ENCODE assay signal across 18 cellular contexts in genomic region chr6:163757506-163757905, GRCh38.
DNase-seq lines count a peak whose midpoint lies in the region; ATAC-seq and TF ChIP-seq lines count a peak whose summit lies in the region.
"Had no signal": no experiment of that assay in that cellular context is flagged by ENCODE, and none has a peak within 500 bp of the region (broad histone marks: within the 10 kb centered on the region; RNA-seq: fewer than 3 reads in every experiment).

No MANE protein-coding gene starts in this region.

- CTCF ChIA-PET in WTC11 (lab: Charles Lee): no interaction called here

- H3K9me3 Mint-ChIP-seq in GM23338: peaks cover 12% of the 10 kb centered on the region; the same call in 2 of the 3 replicates
- peaks cover 30% of the 10 kb centered on the region for H3K9me3 Mint-ChIP-seq in WTC11

- H3K9me3 ChIP-seq in BLaER1: peaks cover 20% of the 10 kb centered on the region
- H3K9me3 ChIP-seq in hepatocyte (ENCODE audit: low read depth): no peaks in the 10 kb centered on the region
- H3K9me3 ChIP-seq: A549, Caco-2 had no signal

- H3K27me3 ChIP-seq in BLaER1 (no peaks in the 10 kb centered on the region), GM23338 (ENCODE audit: insufficient read depth) (no peaks in the 10 kb centered on the region), mesendoderm (ENCODE audit: insufficient read depth, low read length, poor library complexity) (no peaks in the 10 kb centered on the region), hepatocyte (no peaks in the 10 kb centered on the region)

- H3K4me1 ChIP-seq in BLaER1 (peaks cover 27% of the 10 kb centered on the region), GM23338 (ENCODE audit: insufficient read depth) (peaks cover 15% of the 10 kb centered on the region), mesendoderm (ENCODE audit: control insufficient read depth, low read depth, low read length) (no peaks in the 10 kb centered on the region), hepatocyte (ENCODE audit: insufficient read depth) (no peaks in the 10 kb centered on the region)
- H3K4me1 ChIP-seq: A549, Caco-2 had no signal

- H2AK5ac ChIP-seq in mesendoderm (ENCODE audit: low read length): no peak overlapping the region

- H3K27ac ChIP-seq in BLaER1 (no peak overlapping the region), GM23338 (ENCODE audit: low read depth) (0 out of 2 replicates have a peak overlapping the region, but pooled peaks have one; percentile 46), mesendoderm (ENCODE audit: low read depth, low read length) (no peak overlapping the region), hepatocyte (no peak overlapping the region)
- H3K27ac ChIP-seq: A549, GM23248 had no signal

- H2AFZ ChIP-seq in GM23338: no peak overlapping the region
- H2AFZ ChIP-seq in hepatocyte: no peak overlapping the region
- H2AFZ ChIP-seq: GM23248 had no signal

- no peaks in the 10 kb centered on the region for H3K79me2 ChIP-seq in GM23338 (replicated peaks; ENCODE audit: insufficient read depth)
- H3K79me2 ChIP-seq in mesendoderm (ENCODE audit: control insufficient read depth, insufficient read depth, low read length): no peaks in the 10 kb centered on the region
- H3K79me2 ChIP-seq in hepatocyte: no peaks in the 10 kb centered on the region

- H3K27me3 Mint-ChIP-seq in GM23338 (ENCODE audit: insufficient read depth, low read depth, poor library complexity) (peaks cover 5% of the 10 kb centered on the region), WTC11 (ENCODE audit: low read depth) (peaks cover 2% of the 10 kb centered on the region)
- H3K27me3 Mint-ChIP-seq: CD4-positive, CD25-positive, alpha-beta regulatory T cell had no signal

- H3K23ac ChIP-seq in mesendoderm (ENCODE audit: low read length): no peak overlapping the region

- H3K36me3 ChIP-seq in BLaER1 (no peaks in the 10 kb centered on the region), GM23338 (ENCODE audit: insufficient read depth) (no peaks in the 10 kb centered on the region), mesendoderm (ENCODE audit: control insufficient read depth, insufficient read depth, low read length) (no peaks in the 10 kb centered on the region), hepatocyte (replicated peaks; ENCODE audit: insufficient read depth, low read depth) (no peaks in the 10 kb centered on the region)

- no peaks in the 10 kb centered on the region for H3F3A ChIP-seq in GM23338 (replicated peaks; ENCODE audit: low read depth)

- no peak overlapping the region for H3K56ac ChIP-seq in mesendoderm (ENCODE audit: low read length)

- no peaks in the 10 kb centered on the region for H3K79me1 ChIP-seq in mesendoderm (ENCODE audit: low read length)

- H3K4me2 ChIP-seq in BLaER1 (0 out of 2 replicates have a peak overlapping the region, but pooled peaks have one; percentile 19), GM23338 (peak overlapping the region; percentile 50; the same call in 1 of the 2 replicates), mesendoderm (ENCODE audit: low read length) (no peak overlapping the region), hepatocyte (no peak overlapping the region)
- H3K4me2 ChIP-seq: A549 had no signal

- H3K18ac ChIP-seq in mesendoderm (ENCODE audit: low read length): no peak overlapping the region

- H2BK15ac ChIP-seq in mesendoderm (replicated peaks; ENCODE audit: low read depth): no peak overlapping the region

- H3K4me3 ChIP-seq in BLaER1 (no peak overlapping the region), GM23338 (no peak overlapping the region), mesendoderm (ENCODE audit: low read length) (no peak overlapping the region), hepatocyte (no peak overlapping the region)
- H3K4me3 ChIP-seq: A549, GM23248 had no signal

- DNase-seq in GM23338 (ENCODE audit: low spot score) (peak; percentile 27), WTC11 (ENCODE audit: low spot score) (no peak), mesendoderm (peak; percentile 73), hepatocyte (ENCODE audit: low spot score) (no peak), DMS114 treated with DMSO at 0.1 percent for 48 hours (lab: John Stamatoyannopoulos, UW; ENCODE audit: unreplicated experiment) (no peak)
- DNase-seq: Caco-2; CD4-positive, CD25-positive, alpha-beta regulatory T cell; GM23248; KBM-7; NCI-H1048; NCI-H1436 treated with DMSO at 0.1 percent for 48 hours; NCI-H2029 treated with DMSO at 0.1 percent for 48 hours; NCI-H2171 treated with DMSO at 0.1 percent for 48 hours; NCI-H774; SHP77 treated with DMSO at 0.1 percent for 48 hours had no signal

- H3K27ac Mint-ChIP-seq in GM23338 (no peak overlapping the region; the same call in 1 of the 2 replicates), WTC11 (peak overlapping the region; percentile 42)

- H3K4ac ChIP-seq in mesendoderm (ENCODE audit: low read depth, low read length): no peak overlapping the region

- H3K36me3 Mint-ChIP-seq in GM23338 (ENCODE audit: low read depth) (peaks cover 5% of the 10 kb centered on the region; the same call in 2 of the 3 replicates), WTC11 (peaks cover 9% of the 10 kb centered on the region)
- H3K36me3 Mint-ChIP-seq: CD4-positive, CD25-positive, alpha-beta regulatory T cell had no signal

- no peak overlapping the region for H4K5ac ChIP-seq in mesendoderm (ENCODE audit: low read length)

- H3K9me2 ChIP-seq in GM23338 (ENCODE audit: insufficient read depth) (peaks cover 17% of the 10 kb centered on the region), hepatocyte (replicated peaks; ENCODE audit: insufficient read depth) (no peaks in the 10 kb centered on the region)

- ATAC-seq in GM23338: no peak
- peak; percentile 72 for ATAC-seq in WTC11
- no peak for ATAC-seq in GM19395 (IDR thresholded peaks at IDR 0.05; ENCODE audit: unreplicated experiment)
- ATAC-seq: A549 had no signal

- TF ChIP-seq CTCF in GM23338 (conservative IDR thresholded peaks at IDR 0.05; ENCODE audit: low read depth in 2 of 2): no peak
- TF ChIP-seq CTCF in WTC11 (IDR thresholded peaks at IDR 0.05): no peak
- no peak for TF ChIP-seq CTCF in hepatocyte (IDR thresholded peaks at IDR 0.05; ENCODE audit: poor library complexity)

- POLR2A ChIA-PET in WTC11 (lab: Charles Lee): no interaction called here

- no peak overlapping the region for H3K4me3 Mint-ChIP-seq in GM23338
- H3K4me3 Mint-ChIP-seq in WTC11: no peak overlapping the region
- H3K4me3 Mint-ChIP-seq: CD4-positive, CD25-positive, alpha-beta regulatory T cell had no signal

- no peak overlapping the region for H4K8ac ChIP-seq in mesendoderm (ENCODE audit: low read depth, low read length)

- H2BK120ac ChIP-seq in mesendoderm (ENCODE audit: low read depth, low read length): no peak overlapping the region

- H3K4me1 Mint-ChIP-seq in GM23338 (peaks cover 13% of the 10 kb centered on the region), WTC11 (peaks cover 29% of the 10 kb centered on the region)

- no peaks in the 10 kb centered on the region for H4K20me1 ChIP-seq in BLaER1
- no peaks in the 10 kb centered on the region for H4K20me1 ChIP-seq in GM23338 (replicated peaks; ENCODE audit: insufficient read depth)
- no peaks in the 10 kb centered on the region for H4K20me1 ChIP-seq in hepatocyte (ENCODE audit: insufficient read depth, poor library complexity, severe bottlenecking)

- H3K9ac ChIP-seq in BLaER1 (no peak overlapping the region), mesendoderm (ENCODE audit: low read length) (no peak overlapping the region)
- H3K9ac ChIP-seq: GM23248 had no signal

- no peak overlapping the region for H2BK5ac ChIP-seq in mesendoderm (ENCODE audit: low read length)

TF ChIP-seq in GM23338, 12 proteins besides CTCF, POLR2A, EP300 and RAD21 (continues in another document):
- TF ChIP-seq EZH2 (IDR thresholded peaks at IDR 0.05; ENCODE audit: low read depth, unreplicated experiment): no peak

TF ChIP-seq in WTC11, 78 proteins besides CTCF, POLR2A, EP300 and RAD21:
- no peak for TF ChIP-seq SMAD3 (CRISPR knock-in tag; IDR thresholded peaks at IDR 0.05; ENCODE audit: borderline replicate concordance)
- 0 out of 2 replicates have a peak, but pooled peaks have one; percentile 24 for TF ChIP-seq TEAD1 (CRISPR knock-in tag; IDR thresholded peaks at IDR 0.05)
- TF ChIP-seq ZSCAN18 (CRISPR knock-in tag; IDR thresholded peaks at IDR 0.05): 0 out of 2 replicates have a peak, but pooled peaks have one; percentile 73
- TF ChIP-seq ETV6 (CRISPR knock-in tag; IDR thresholded peaks at IDR 0.05): no peak
- no peak for TF ChIP-seq MAX (CRISPR knock-in tag; IDR thresholded peaks at IDR 0.05)
- TF ChIP-seq ZNF396 (CRISPR knock-in tag; IDR thresholded peaks at IDR 0.05; ENCODE audit: borderline replicate concordance): no peak
TF ChIP-seq in WTC11: peak in this region for 2.

Comparison
In these comparisons a context has a peak if more than half of its experiments do, and no peak if none do; other contexts are left out.
1. H3K4me2 ChIP-seq: peak in BLaER1 (single experiment) and GM23338 (single experiment); none in mesendoderm (single experiment) and hepatocyte (single experiment).
2. DNase-seq: peak in GM23338 (single experiment) and mesendoderm (single experiment); none in WTC11 (single experiment), hepatocyte (single experiment) and DMS114 treated with DMSO at 0.1 percent for 48 hours (single experiment).